Comparison of ENCODE assay signal across 1 cellular context in genomic region chr5:146052780-146053179, GRCh38.
TF ChIP-seq lines count a peak whose summit lies in the region.

No MANE protein-coding gene starts in this region.

TF ChIP-seq in GM23338, 12 proteins besides CTCF, POLR2A, EP300 and RAD21 (continued from another document):
- TF ChIP-seq, protein P1, sequence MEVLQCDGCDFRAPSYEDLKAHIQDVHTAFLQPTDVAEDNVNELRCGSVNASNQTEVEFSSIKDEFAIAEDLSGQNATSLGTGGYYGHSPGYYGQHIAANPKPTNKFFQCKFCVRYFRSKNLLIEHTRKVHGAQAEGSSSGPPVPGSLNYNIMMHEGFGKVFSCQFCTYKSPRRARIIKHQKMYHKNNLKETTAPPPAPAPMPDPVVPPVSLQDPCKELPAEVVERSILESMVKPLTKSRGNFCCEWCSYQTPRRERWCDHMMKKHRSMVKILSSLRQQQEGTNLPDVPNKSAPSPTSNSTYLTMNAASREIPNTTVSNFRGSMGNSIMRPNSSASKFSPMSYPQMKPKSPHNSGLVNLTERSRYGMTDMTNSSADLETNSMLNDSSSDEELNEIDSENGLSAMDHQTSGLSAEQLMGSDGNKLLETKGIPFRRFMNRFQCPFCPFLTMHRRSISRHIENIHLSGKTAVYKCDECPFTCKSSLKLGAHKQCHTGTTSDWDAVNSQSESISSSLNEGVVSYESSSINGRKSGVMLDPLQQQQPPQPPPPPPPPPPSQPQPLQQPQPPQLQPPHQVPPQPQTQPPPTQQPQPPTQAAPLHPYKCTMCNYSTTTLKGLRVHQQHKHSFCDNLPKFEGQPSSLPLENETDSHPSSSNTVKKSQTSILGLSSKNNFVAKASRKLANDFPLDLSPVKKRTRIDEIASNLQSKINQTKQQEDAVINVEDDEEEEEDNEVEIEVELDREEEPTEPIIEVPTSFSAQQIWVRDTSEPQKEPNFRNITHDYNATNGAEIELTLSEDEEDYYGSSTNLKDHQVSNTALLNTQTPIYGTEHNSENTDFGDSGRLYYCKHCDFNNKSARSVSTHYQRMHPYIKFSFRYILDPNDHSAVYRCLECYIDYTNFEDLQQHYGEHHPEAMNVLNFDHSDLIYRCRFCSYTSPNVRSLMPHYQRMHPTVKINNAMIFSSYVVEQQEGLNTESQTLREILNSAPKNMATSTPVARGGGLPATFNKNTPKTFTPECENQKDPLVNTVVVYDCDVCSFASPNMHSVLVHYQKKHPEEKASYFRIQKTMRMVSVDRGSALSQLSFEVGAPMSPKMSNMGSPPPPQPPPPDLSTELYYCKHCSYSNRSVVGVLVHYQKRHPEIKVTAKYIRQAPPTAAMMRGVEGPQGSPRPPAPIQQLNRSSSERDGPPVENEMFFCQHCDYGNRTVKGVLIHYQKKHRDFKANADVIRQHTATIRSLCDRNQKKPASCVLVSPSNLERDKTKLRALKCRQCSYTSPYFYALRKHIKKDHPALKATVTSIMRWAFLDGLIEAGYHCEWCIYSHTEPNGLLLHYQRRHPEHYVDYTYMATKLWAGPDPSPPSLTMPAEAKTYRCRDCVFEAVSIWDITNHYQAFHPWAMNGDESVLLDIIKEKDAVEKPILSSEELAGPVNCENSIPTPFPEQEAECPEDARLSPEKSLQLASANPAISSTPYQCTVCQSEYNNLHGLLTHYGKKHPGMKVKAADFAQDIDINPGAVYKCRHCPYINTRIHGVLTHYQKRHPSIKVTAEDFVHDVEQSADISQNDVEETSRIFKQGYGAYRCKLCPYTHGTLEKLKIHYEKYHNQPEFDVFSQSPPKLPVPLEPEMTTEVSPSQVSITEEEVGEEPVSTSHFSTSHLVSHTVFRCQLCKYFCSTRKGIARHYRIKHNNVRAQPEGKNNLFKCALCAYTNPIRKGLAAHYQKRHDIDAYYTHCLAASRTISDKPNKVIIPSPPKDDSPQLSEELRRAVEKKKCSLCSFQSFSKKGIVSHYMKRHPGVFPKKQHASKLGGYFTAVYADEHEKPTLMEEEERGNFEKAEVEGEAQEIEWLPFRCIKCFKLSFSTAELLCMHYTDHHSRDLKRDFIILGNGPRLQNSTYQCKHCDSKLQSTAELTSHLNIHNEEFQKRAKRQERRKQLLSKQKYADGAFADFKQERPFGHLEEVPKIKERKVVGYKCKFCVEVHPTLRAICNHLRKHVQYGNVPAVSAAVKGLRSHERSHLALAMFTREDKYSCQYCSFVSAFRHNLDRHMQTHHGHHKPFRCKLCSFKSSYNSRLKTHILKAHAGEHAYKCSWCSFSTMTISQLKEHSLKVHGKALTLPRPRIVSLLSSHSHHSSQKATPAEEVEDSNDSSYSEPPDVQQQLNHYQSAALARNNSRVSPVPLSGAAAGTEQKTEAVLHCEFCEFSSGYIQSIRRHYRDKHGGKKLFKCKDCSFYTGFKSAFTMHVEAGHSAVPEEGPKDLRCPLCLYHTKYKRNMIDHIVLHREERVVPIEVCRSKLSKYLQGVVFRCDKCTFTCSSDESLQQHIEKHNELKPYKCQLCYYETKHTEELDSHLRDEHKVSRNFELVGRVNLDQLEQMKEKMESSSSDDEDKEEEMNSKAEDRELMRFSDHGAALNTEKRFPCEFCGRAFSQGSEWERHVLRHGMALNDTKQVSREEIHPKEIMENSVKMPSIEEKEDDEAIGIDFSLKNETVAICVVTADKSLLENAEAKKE (CRISPR knock-in tag; IDR thresholded peaks at IDR 0.05) = no peak
- TF ChIP-seq ZNF331 (CRISPR knock-in tag; IDR thresholded peaks at IDR 0.05; ENCODE audit: low read depth) = no peak
